ENCODE assay signal across 8 cellular contexts in the genomic region with DNA sequence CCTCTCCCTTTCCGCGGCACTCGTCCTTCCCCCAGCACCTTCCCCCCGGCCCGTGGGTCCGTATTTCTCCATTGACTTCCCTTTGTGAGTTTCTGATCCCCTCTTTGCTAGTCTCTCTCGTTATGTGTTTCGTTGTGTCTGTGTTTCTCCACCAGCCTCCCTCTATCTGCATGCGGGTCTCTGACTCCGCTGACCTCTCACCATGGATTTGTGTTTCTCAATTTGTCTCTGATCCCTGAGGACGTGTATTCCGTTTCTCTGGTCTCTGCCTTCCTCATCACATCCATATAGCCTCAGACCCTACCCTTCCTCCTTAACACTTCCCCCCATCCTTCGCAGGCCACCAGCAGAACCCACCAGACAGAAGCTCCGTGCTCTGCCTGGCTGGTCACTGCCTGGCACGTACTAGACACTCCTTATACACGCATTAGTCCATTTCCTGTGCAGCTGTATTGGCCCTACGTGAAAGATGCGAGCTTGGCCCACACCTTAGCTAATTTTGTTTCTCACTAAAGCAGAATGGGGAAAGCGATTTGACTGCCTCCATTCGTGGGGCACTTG. TPM values are rescaled to one million over a fixed set of nuclear protein-coding genes. Genes with fewer than 3 reads are reported as not detected.
DNase-seq lines count a peak whose midpoint lies in the region; ATAC-seq, FAIRE-seq and TF ChIP-seq lines count a peak whose summit lies in the region.

No MANE protein-coding gene starts in this region.

- ATAC-seq in T-cell (replicated peaks in 1 of 4) (no peak), omental fat pad (ENCODE audit: low FRiP score) (peak; percentile 20), GM18909 (IDR thresholded peaks at IDR 0.05; ENCODE audit: poor library complexity, unreplicated experiment) (no peak)

- H3K9me3 Mint-ChIP-seq in T-cell = no peaks in the 10 kb centered on the region

- no peaks in the 10 kb centered on the region for H3K4me1 ChIP-seq in fibroblast of lung (ENCODE audit: control insufficient read depth, extremely low read depth, insufficient read depth, low read length)

- H3K36me3 Mint-ChIP-seq in T-cell = peaks cover 9% of the 10 kb centered on the region

- H3K9ac ChIP-seq in fibroblast of lung (ENCODE audit: insufficient read depth, low read length) = peak overlapping the region; percentile 87

- H3K4me2 ChIP-seq in fibroblast of lung (ENCODE audit: extremely low read depth, insufficient read depth, low read length) = peak overlapping the region; percentile 88

- no peaks in the 10 kb centered on the region for H3K9me3 ChIP-seq in fibroblast of lung (ENCODE audit: control insufficient read depth, insufficient read depth, low read depth, low read length)

- POLR2A ChIA-PET in T-cell (lab: Charles Lee) = no interaction called here

- no peaks in the 10 kb centered on the region for H4K20me1 ChIP-seq in fibroblast of lung (ENCODE audit: control insufficient read depth, extremely low read depth, insufficient read depth, low read length)

- peak overlapping the region; percentile 56 to 94 (median 72) for H3K4me3 ChIP-seq in fibroblast of lung (replicated peaks in 1 of 4; ENCODE audit: control extremely low read depth in 1 of 4, insufficient read depth in 1 of 4, low read depth in 3 of 4, low read length in 4 of 4)

- peak overlapping the region; percentile 54 for H2AFZ ChIP-seq in fibroblast of lung (ENCODE audit: low read length)

- peak overlapping the region; percentile 86 to 96 for H3K27ac Mint-ChIP-seq in T-cell

- H3K36me3 ChIP-seq in fibroblast of lung (ENCODE audit: control insufficient read depth, insufficient read depth, low read length) = peaks cover 8% of the 10 kb centered on the region

- peaks cover 32 to 44% (median 38%) of the 10 kb centered on the region in 3 donors for H3K4me1 Mint-ChIP-seq in T-cell

- FAIRE-seq in GM19239 (lab: Jason Lieb, UNC) = peak; percentile 82

- H3K27ac ChIP-seq in fibroblast of lung (ENCODE audit: insufficient read depth, low read length) = peak overlapping the region; percentile 44

- TF ChIP-seq CTCF in fibroblast of lung (conservative IDR thresholded peaks at IDR 0.05 in 1 of 2, IDR thresholded peaks at IDR 0.05 in 1 of 2; ENCODE audit: low read depth in 1 of 2, low read length in 2 of 2) = no peak
- TF ChIP-seq CTCF in omental fat pad (IDR thresholded peaks at IDR 0.05) = no peak

- DNase-seq in A172 (ENCODE audit: low spot score) (peak; percentile 16), GM19239 (ENCODE audit: insufficient read length, low spot score) (no peak), T-cell (peak in 1 of 34 experiments; percentile 15), fibroblast of lung (ENCODE audit: low read depth in 2 of 2) (peak in 1 of 2 donors; percentile 52), omental fat pad (ENCODE audit: low spot score) (no peak), NCI-H446 treated with DMSO at 0.1 percent for 48 hours (lab: John Stamatoyannopoulos, UW) (no peak), NCI-H1436 (lab: John Stamatoyannopoulos, UW) (no peak)

- no peaks in the 10 kb centered on the region for H3K27me3 ChIP-seq in fibroblast of lung (ENCODE audit: control insufficient read depth, insufficient read depth, low read length)

- peak overlapping the region; percentile 92 to 96 (median 92) for H3K4me3 Mint-ChIP-seq in T-cell

- H3K27me3 Mint-ChIP-seq in T-cell = no peaks in the 10 kb centered on the region

- CTCF ChIA-PET in T-cell (lab: Charles Lee) = no interaction called here

- peaks cover 2% of the 10 kb centered on the region for H3K79me2 ChIP-seq in fibroblast of lung (ENCODE audit: control insufficient read depth, insufficient read depth, low read length)

RNA-seq across cellular contexts. Expression of gene B4GALT7, which starts 0.6 kb away (rescaled TPM):
- total RNA-seq in A172 (2014; rRNA removed; shearing (Covaris generic)) = 29.5 and 35.4 TPM in 2 replicates
- total RNA-seq in T-cell (10 to 100 TPM; 30.4 to 46.7 (median 39.1) TPM), fibroblast of lung (21.6 and 29.1 TPM in 2 replicates), omental fat pad (10 to 100 TPM; 19.5 to 46.4 (median 25.8) TPM)
- 18.2 and 20.8 TPM in 2 replicates for polyA plus RNA-seq in fibroblast of lung
- polyA plus RNA-seq in fibroblast of lung (2012) = 30.8 and 30.9 TPM in 2 replicates
- polyA minus RNA-seq in fibroblast of lung (ENCODE audit: low replicate concordance) = 28.3 and 30.6 TPM in 2 replicates

RNA-seq across cellular contexts. Expression of gene TMED9, which starts 8.5 kb away (rescaled TPM):
- 119 and 124 TPM in 2 replicates for total RNA-seq in A172 (2014; rRNA removed; shearing (Covaris generic))
- total RNA-seq in T-cell = 10 to 100 TPM; 51.2 to 96.1 (median 84.8) TPM
- total RNA-seq in fibroblast of lung = 94.8 and 139 TPM in 2 replicates
- 259 and 355 TPM in 2 replicates for polyA plus RNA-seq in fibroblast of lung
- 345 and 434 TPM in 2 replicates for polyA plus RNA-seq in fibroblast of lung (2012)
- polyA minus RNA-seq in fibroblast of lung (ENCODE audit: low replicate concordance) = 259 and 273 TPM in 2 replicates
- total RNA-seq in omental fat pad = 100 to 1,000 TPM in 3 of 4 donors, 10 to 100 TPM in 1; 81.0 to 129 (median 105) TPM

RNA-seq across cellular contexts. Expression of gene FAM193B, which starts 46.2 kb away (rescaled TPM):
- total RNA-seq in A172 (2014; rRNA removed; shearing (Covaris generic)) = 21.8 and 28.7 TPM in 2 replicates
- total RNA-seq in T-cell (100 to 1,000 TPM; 162 to 233 (median 217) TPM), fibroblast of lung (17.5 and 28.4 TPM in 2 replicates), omental fat pad (10 to 100 TPM; 43.3 to 92.5 (median 50.9) TPM)
- 15.9 and 27.9 TPM in 2 replicates for polyA plus RNA-seq in fibroblast of lung
- polyA plus RNA-seq in fibroblast of lung (2012) = 16.0 and 31.0 TPM in 2 replicates
- polyA minus RNA-seq in fibroblast of lung (ENCODE audit: low replicate concordance) = 29.0 and 78.7 TPM in 2 replicates
